In genomic region chr14:101412741-101413140, GRCh38 we compare ENCODE assay signal across 1 cellular context.
TF ChIP-seq lines count a peak whose summit lies in the region.

No MANE protein-coding gene starts in this region.

TF ChIP-seq in HepG2, 621 proteins besides CTCF, POLR2A, EP300 and RAD21 (continued from another document and continues in another):
- TF ChIP-seq RERE (CRISPR knock-in tag; IDR thresholded peaks at IDR 0.05; ENCODE audit: low read depth) = peak; percentile 98
- peak; percentile 97 for TF ChIP-seq NR2F2 (IDR thresholded peaks at IDR 0.05; ENCODE audit: borderline replicate concordance, low read depth)
- no peak for TF ChIP-seq ZNF772 (CRISPR knock-in tag; IDR thresholded peaks at IDR 0.05)
- TF ChIP-seq ZNF407 (CRISPR knock-in tag; IDR thresholded peaks at IDR 0.05; ENCODE audit: not compliant biosample characterization) = no peak
- TF ChIP-seq SUZ12 (IDR thresholded peaks at IDR 0.05; ENCODE audit: low read depth, low read length) = no peak
- TF ChIP-seq PRPF4 (IDR thresholded peaks at IDR 0.05; ENCODE audit: low read depth, low read length, poor library complexity, severe bottlenecking) = no peak
- TF ChIP-seq TCF7 (IDR thresholded peaks at IDR 0.05; ENCODE audit: low read depth) = peak; percentile 92
- peak; percentile 78; the same call in 1 of the 2 replicates for TF ChIP-seq NFKBIZ (CRISPR knock-in tag; IDR thresholded peaks at IDR 0.05)
- TF ChIP-seq SIX4 (CRISPR knock-in tag; IDR thresholded peaks at IDR 0.05) = peak; percentile 45; the same call in 1 of the 2 replicates
- TF ChIP-seq THRA (CRISPR knock-in tag; IDR thresholded peaks at IDR 0.05; ENCODE audit: borderline replicate concordance) = peak; percentile 44; the same call in 1 of the 2 replicates
- no peak; the same call in 1 of the 2 replicates for TF ChIP-seq KLF11 (CRISPR knock-in tag; IDR thresholded peaks at IDR 0.05)
- TF ChIP-seq FLYWCH1 (CRISPR knock-in tag; IDR thresholded peaks at IDR 0.05) = no peak
- no peak for TF ChIP-seq ZNF619 (CRISPR knock-in tag; IDR thresholded peaks at IDR 0.05)
- no peak for TF ChIP-seq EED (CRISPR knock-in tag; IDR thresholded peaks at IDR 0.05)
- 0 out of 2 replicates have a peak, but pooled peaks have one; percentile 32 for TF ChIP-seq ZBTB3 (CRISPR knock-in tag; IDR thresholded peaks at IDR 0.05; ENCODE audit: borderline replicate concordance, low read depth)
- no peak for TF ChIP-seq ZNF333 (CRISPR knock-in tag; IDR thresholded peaks at IDR 0.05; ENCODE audit: borderline replicate concordance)
- TF ChIP-seq PLSCR1 (CRISPR knock-in tag; IDR thresholded peaks at IDR 0.05; ENCODE audit: borderline replicate concordance) = no peak
- no peak for TF ChIP-seq HCFC1 (IDR thresholded peaks at IDR 0.05; ENCODE audit: low read depth, low read length)
- no peak for TF ChIP-seq CBX5 (CRISPR knock-in tag; IDR thresholded peaks at IDR 0.05; ENCODE audit: borderline replicate concordance)
- no peak for TF ChIP-seq ZNF383 (CRISPR knock-in tag; IDR thresholded peaks at IDR 0.05; ENCODE audit: borderline replicate concordance)
- TF ChIP-seq JARID2 (CRISPR knock-in tag; IDR thresholded peaks at IDR 0.05; ENCODE audit: insufficient replicate concordance) = no peak
- 0 out of 2 replicates have a peak, but pooled peaks have one; percentile 54 for TF ChIP-seq ZNF816 (CRISPR knock-in tag; IDR thresholded peaks at IDR 0.05; ENCODE audit: borderline replicate concordance)
- TF ChIP-seq ZKSCAN5 (CRISPR knock-in tag; IDR thresholded peaks at IDR 0.05) = no peak
- TF ChIP-seq MXD3 (CRISPR knock-in tag; IDR thresholded peaks at IDR 0.05) = no peak
- TF ChIP-seq KDM3A (CRISPR knock-in tag; IDR thresholded peaks at IDR 0.05; ENCODE audit: low read depth) = peak; percentile 44; the same call in 1 of the 2 replicates
- no peak for TF ChIP-seq ZNF577 (CRISPR knock-in tag; IDR thresholded peaks at IDR 0.05; ENCODE audit: borderline replicate concordance, low read depth)
- TF ChIP-seq XRCC5 (optimal IDR thresholded peaks at IDR 0.05; ENCODE audit: low read length) = no peak
- TF ChIP-seq ZNF512 (CRISPR knock-in tag; IDR thresholded peaks at IDR 0.05) = no peak
- no peak for TF ChIP-seq NAIF1 (CRISPR knock-in tag; IDR thresholded peaks at IDR 0.05; ENCODE audit: borderline replicate concordance)
- no peak for TF ChIP-seq ZKSCAN1 (IDR thresholded peaks at IDR 0.05; ENCODE audit: low read length)
- no peak for TF ChIP-seq ZFP36L1 (CRISPR knock-in tag; IDR thresholded peaks at IDR 0.05)
- no peak for TF ChIP-seq ZNF597 (CRISPR knock-in tag; IDR thresholded peaks at IDR 0.05)
- no peak for TF ChIP-seq ZNF672 (CRISPR knock-in tag; IDR thresholded peaks at IDR 0.05)
- no peak for TF ChIP-seq ZNF678 (CRISPR knock-in tag; IDR thresholded peaks at IDR 0.05)
- TF ChIP-seq ZBTB25 (CRISPR knock-in tag; IDR thresholded peaks at IDR 0.05) = peak; percentile 25; the same call in 1 of the 2 replicates
- 0 out of 2 replicates have a peak, but pooled peaks have one; percentile 50 for TF ChIP-seq FOXA1 (IDR thresholded peaks at IDR 0.05)
- peak; percentile 89 for TF ChIP-seq FOXA1 (CRISPR knock-in tag; IDR thresholded peaks at IDR 0.05)
- TF ChIP-seq KDM5B (CRISPR knock-in tag; IDR thresholded peaks at IDR 0.05; ENCODE audit: borderline replicate concordance) = no peak
- no peak for TF ChIP-seq IRF1 (CRISPR knock-in tag; IDR thresholded peaks at IDR 0.05; ENCODE audit: low read depth)
- TF ChIP-seq ZNF75D (CRISPR knock-in tag; IDR thresholded peaks at IDR 0.05; ENCODE audit: borderline replicate concordance) = no peak
- TF ChIP-seq ZFAT (CRISPR knock-in tag; conservative IDR thresholded peaks at IDR 0.05) = no peak
- TF ChIP-seq ZNF143 (CRISPR knock-in tag; IDR thresholded peaks at IDR 0.05) = no peak
- peak; percentile 32; the same call in 1 of the 2 replicates for TF ChIP-seq ATF1 (CRISPR knock-in tag; IDR thresholded peaks at IDR 0.05)
